In the genomic region with DNA sequence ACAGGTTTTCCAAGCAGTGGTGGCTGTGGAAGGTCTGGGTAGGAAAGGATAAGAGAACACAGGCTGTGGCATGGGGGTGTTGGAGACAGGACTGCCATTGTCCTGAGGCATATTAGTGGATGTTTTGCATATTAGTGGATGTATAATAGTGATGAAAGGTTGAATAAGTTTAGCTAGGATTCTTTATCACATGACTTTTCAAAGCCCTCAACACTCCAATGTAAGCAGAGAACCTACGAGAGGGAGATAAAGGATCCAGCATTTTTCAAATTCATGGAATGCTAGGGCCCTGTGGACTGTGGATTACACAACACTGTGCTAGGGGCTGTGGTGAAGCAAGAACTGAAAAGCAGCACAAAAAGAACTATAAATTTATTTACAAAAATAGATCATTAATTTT, we compare ENCODE assay signal across 1 cellular context.
TF ChIP-seq lines count a peak whose summit lies in the region.

No MANE protein-coding gene starts in this region.

TF ChIP-seq in WTC11, 78 proteins besides CTCF, POLR2A, EP300 and RAD21 (continued from another document):
- no peak for TF ChIP-seq ZNF281 (CRISPR knock-in tag; IDR thresholded peaks at IDR 0.05)
